Comparison of ENCODE assay signal across 2 cellular contexts in genomic region chrX:36898301-36898700, GRCh38.
TF ChIP-seq lines count a peak whose summit lies in the region.

No MANE protein-coding gene starts in this region.

TF ChIP-seq in HCT116, 20 proteins besides CTCF, POLR2A, EP300 and RAD21 (continued from another document):
- TF ChIP-seq, protein P1, sequence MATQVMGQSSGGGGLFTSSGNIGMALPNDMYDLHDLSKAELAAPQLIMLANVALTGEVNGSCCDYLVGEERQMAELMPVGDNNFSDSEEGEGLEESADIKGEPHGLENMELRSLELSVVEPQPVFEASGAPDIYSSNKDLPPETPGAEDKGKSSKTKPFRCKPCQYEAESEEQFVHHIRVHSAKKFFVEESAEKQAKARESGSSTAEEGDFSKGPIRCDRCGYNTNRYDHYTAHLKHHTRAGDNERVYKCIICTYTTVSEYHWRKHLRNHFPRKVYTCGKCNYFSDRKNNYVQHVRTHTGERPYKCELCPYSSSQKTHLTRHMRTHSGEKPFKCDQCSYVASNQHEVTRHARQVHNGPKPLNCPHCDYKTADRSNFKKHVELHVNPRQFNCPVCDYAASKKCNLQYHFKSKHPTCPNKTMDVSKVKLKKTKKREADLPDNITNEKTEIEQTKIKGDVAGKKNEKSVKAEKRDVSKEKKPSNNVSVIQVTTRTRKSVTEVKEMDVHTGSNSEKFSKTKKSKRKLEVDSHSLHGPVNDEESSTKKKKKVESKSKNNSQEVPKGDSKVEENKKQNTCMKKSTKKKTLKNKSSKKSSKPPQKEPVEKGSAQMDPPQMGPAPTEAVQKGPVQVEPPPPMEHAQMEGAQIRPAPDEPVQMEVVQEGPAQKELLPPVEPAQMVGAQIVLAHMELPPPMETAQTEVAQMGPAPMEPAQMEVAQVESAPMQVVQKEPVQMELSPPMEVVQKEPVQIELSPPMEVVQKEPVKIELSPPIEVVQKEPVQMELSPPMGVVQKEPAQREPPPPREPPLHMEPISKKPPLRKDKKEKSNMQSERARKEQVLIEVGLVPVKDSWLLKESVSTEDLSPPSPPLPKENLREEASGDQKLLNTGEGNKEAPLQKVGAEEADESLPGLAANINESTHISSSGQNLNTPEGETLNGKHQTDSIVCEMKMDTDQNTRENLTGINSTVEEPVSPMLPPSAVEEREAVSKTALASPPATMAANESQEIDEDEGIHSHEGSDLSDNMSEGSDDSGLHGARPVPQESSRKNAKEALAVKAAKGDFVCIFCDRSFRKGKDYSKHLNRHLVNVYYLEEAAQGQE (IDR thresholded peaks at IDR 0.05; ENCODE audit: low read depth): no peak
- TF ChIP-seq SRF (IDR thresholded peaks at IDR 0.05; ENCODE audit: low read depth) (no peak), EGR1 (IDR thresholded peaks at IDR 0.05; ENCODE audit: low read depth) (no peak), EZH2 (IDR thresholded peaks at IDR 0.05) (no peak), POLR2AphosphoS5 (IDR thresholded peaks at IDR 0.05; ENCODE audit: low read depth, low read length) (no peak), YY1 (IDR thresholded peaks at IDR 0.05; ENCODE audit: extremely low read depth, insufficient replicate concordance, low read depth, low read length) (no peak)
- TF ChIP-seq, protein P2, sequence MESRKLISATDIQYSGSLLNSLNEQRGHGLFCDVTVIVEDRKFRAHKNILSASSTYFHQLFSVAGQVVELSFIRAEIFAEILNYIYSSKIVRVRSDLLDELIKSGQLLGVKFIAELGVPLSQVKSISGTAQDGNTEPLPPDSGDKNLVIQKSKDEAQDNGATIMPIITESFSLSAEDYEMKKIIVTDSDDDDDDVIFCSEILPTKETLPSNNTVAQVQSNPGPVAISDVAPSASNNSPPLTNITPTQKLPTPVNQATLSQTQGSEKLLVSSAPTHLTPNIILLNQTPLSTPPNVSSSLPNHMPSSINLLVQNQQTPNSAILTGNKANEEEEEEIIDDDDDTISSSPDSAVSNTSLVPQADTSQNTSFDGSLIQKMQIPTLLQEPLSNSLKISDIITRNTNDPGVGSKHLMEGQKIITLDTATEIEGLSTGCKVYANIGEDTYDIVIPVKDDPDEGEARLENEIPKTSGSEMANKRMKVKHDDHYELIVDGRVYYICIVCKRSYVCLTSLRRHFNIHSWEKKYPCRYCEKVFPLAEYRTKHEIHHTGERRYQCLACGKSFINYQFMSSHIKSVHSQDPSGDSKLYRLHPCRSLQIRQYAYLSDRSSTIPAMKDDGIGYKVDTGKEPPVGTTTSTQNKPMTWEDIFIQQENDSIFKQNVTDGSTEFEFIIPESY (IDR thresholded peaks at IDR 0.05; ENCODE audit: extremely low read depth, insufficient replicate concordance, low read length): no peak
- TF ChIP-seq, protein P3, sequence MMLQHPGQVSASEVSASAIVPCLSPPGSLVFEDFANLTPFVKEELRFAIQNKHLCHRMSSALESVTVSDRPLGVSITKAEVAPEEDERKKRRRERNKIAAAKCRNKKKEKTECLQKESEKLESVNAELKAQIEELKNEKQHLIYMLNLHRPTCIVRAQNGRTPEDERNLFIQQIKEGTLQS (IDR thresholded peaks at IDR 0.05): no peak

TF ChIP-seq in liver, 16 proteins besides CTCF, POLR2A, EP300 and RAD21 (continued from another document):
- TF ChIP-seq, protein P2 (IDR thresholded peaks at IDR 0.05): no peak
- TF ChIP-seq, protein P3 (IDR thresholded peaks at IDR 0.05): no peak
- TF ChIP-seq SP1 (IDR thresholded peaks at IDR 0.05): no peak
